ENCODE assay signal across 10 cellular contexts in the genomic region with DNA sequence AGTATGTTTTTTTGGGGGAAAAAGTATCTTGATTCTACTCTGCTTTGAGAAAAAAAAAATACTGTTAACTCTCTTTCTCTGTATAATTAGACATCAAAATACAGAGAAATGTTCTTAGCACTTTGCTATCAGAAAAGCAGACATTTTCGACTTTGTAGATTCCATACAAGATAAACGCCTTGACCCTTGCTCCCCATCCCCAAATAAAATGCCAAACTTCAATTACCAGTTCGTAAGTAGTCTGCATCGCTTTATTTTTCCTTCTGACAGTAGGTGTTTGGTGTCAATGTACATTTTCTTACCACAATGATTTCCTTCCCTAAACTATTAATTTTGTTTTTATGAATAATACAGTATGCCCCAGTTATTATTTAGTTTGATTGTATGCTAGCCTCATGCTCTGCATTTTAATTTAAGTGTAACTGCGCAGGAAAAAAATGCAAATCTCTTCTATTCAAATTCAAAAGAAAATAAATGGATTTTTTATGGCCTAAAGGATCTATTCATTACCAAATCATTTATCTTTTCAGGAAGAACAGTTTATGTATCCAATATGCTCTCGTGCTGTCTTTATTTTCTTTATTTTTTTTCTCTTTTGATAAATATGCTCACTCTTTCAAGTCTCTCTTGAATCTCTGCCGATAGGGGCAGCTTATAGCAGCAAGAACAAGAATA.
DNase-seq lines count a peak whose midpoint lies in the region; ATAC-seq and TF ChIP-seq lines count a peak whose summit lies in the region.
"Had no signal": no experiment of that assay in that cellular context is flagged by ENCODE, and none has a peak within 500 bp of the region (broad histone marks: within the 10 kb centered on the region; RNA-seq: fewer than 3 reads in every experiment).

No MANE protein-coding gene starts in this region.

- POLR2A ChIA-PET in activated B cell treated with CpG ODN at 0.5 μM for 24 hours (lab: Charles Lee), result interaction anchor here (0.5 to 0.8 kb wide), 3 partner anchors 9 to 81 kb away, joined by 3 to 5 read pairs (median 4); no protein-coding TSS in a partner anchor

- H3K27ac ChIP-seq in heart right ventricle (peak overlapping the region in 7 of 10 donors; percentile 2 to 76 (median 64)), thymus (ENCODE audit: low read depth) (peak overlapping the region; percentile 92)

- TF ChIP-seq CTCF in heart right ventricle (IDR thresholded peaks at IDR 0.05), result no peak
- TF ChIP-seq CTCF in activated B cell treated with CpG ODN at 0.5 μM for 24 hours (IDR thresholded peaks at IDR 0.05), result no peak

- intact Hi-C loops in heart right ventricle (cut with DNase I) (no loop called here), Right ventricle myocardium superior (cut with DNase I) (no loop called here), activated B cell treated with CpG ODN at 0.5 μM for 24 hours (cut with micrococcal nuclease) (loop anchor here (2.0 kb wide), 1 partner anchor 14 kb away; no protein-coding TSS in a partner anchor)

- peaks cover 0 to 39% (median 25%) of the 10 kb centered on the region in 9 donors for H3K4me1 ChIP-seq in heart right ventricle
- peaks cover 12% of the 10 kb centered on the region for H3K4me1 ChIP-seq in thymus (ENCODE audit: control insufficient read depth, insufficient read depth, low read length)

- no peaks in the 10 kb centered on the region for H3K9me3 Mint-ChIP-seq in activated B cell treated with CpG ODN at 0.5 μM for 24 hours

- H3K27me3 ChIP-seq in heart right ventricle, result no peaks in the 10 kb centered on the region
- H3K27me3 ChIP-seq in thymus (ENCODE audit: control insufficient read depth, insufficient read depth), result no peaks in the 10 kb centered on the region

- H3K9me3 ChIP-seq in heart right ventricle (no peaks in the 10 kb centered on the region), thymus (ENCODE audit: control insufficient read depth) (no peaks in the 10 kb centered on the region)

- H3K4me3 ChIP-seq in heart right ventricle, result no peak overlapping the region
- peak overlapping the region; percentile 34 for H3K4me3 ChIP-seq in thymus (ENCODE audit: low read length)

- ATAC-seq in heart right ventricle (no peak), Right ventricle myocardium superior (ENCODE audit: poor library complexity) (no peak), activated B cell treated with CpG ODN at 0.5 μM for 24 hours (ENCODE audit: low read depth) (no peak), GM19324 (IDR thresholded peaks at IDR 0.05; ENCODE audit: low FRiP score, unreplicated experiment) (no peak)

- H3K27me3 Mint-ChIP-seq in activated B cell treated with CpG ODN at 0.5 μM for 24 hours, result no peaks in the 10 kb centered on the region

- peaks cover 26% of the 10 kb centered on the region for H3K4me1 Mint-ChIP-seq in activated B cell treated with CpG ODN at 0.5 μM for 24 hours

- H3K4me3 Mint-ChIP-seq in activated B cell treated with CpG ODN at 0.5 μM for 24 hours, result peak overlapping the region; percentile 35

- CTCF ChIA-PET in activated B cell treated with CpG ODN at 0.5 μM for 24 hours (lab: Charles Lee), result no interaction called here

- DNase-seq in heart right ventricle (no peak), Right ventricle myocardium superior (no peak), activated B cell treated with CpG ODN at 0.5 μM for 24 hours (no peak), iris pigment epithelial cell (ENCODE audit: low read depth) (peak; percentile 50), DMS79 treated with DMSO at 0.1 percent for 48 hours (lab: John Stamatoyannopoulos, UW) (no peak), RPMI8226 (no peak)
- DNase-seq: NCI-H446, T1000 had no signal

- H3K27ac Mint-ChIP-seq in activated B cell treated with CpG ODN at 0.5 μM for 24 hours, result peak overlapping the region; percentile 54

- H3K36me3 ChIP-seq in heart right ventricle, result no peaks in the 10 kb centered on the region
- no peaks in the 10 kb centered on the region for H3K36me3 ChIP-seq in thymus (ENCODE audit: control insufficient read depth, insufficient read depth)

- H3K36me3 Mint-ChIP-seq in activated B cell treated with CpG ODN at 0.5 μM for 24 hours (ENCODE audit: low read depth), result no peaks in the 10 kb centered on the region

- WGBS in heart right ventricle, 2 donors, result 73 to 75% methylated on average over 7 of the region's 7 CpGs
- 36% methylated on average over 7 of the region's 7 CpGs for WGBS in thymus
